ENCODE assay signal across 21 cellular contexts in the genomic region with DNA sequence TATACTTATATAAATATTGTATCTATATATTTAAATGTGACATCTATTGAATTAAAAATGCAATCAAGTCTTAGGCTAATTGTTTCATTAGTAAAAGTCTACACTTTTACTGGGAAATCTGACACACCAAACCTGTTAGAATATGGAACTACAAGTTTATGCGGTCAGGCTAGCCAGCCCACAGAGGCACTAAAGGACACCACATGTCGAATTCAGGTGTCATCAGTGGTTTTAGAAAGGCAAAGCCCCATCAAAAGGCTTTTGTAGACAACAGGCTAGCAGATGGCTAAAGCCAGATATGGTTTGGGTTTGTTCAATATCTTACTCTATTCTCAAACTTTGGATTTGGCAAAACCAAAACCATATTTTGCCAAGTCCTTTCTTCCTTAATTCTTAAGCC.
"Had no signal": no experiment of that assay in that cellular context is flagged by ENCODE, and none has a peak within 500 bp of the region (broad histone marks: within the 10 kb centered on the region; RNA-seq: fewer than 3 reads in every experiment).

No MANE protein-coding gene starts in this region.

- H3K27me3 ChIP-seq: esophagus squamous epithelium, gastrocnemius medialis, heart right ventricle, left lung had no signal

- DNase-seq: cortex of kidney; effector CD8-positive, alpha-beta T cell; effector memory CD8-positive, alpha-beta T cell; endodermal cell; erythroblast; esophagus squamous epithelium; foreskin fibroblast; foreskin melanocyte; gastrocnemius medialis; glutamatergic neuron; head of caudate nucleus; heart right ventricle; hippocampal formation; left cardiac atrium; left lung; left ventricle myocardium superior; lower lobe of right lung; mesendoderm; midbrain; naive thymus-derived CD4-positive, alpha-beta T cell had no signal

- H3K9me3 ChIP-seq: esophagus squamous epithelium, gastrocnemius medialis, heart right ventricle, left lung, lower lobe of right lung had no signal

- H3K4me1 ChIP-seq: esophagus squamous epithelium, gastrocnemius medialis, left lung had no signal

- H3K36me3 ChIP-seq: esophagus squamous epithelium, gastrocnemius medialis, heart right ventricle, left lung, lower lobe of right lung had no signal

- H3K27ac ChIP-seq: epithelial cell of prostate, esophagus squamous epithelium, gastrocnemius medialis, heart right ventricle, left lung, lower lobe of right lung had no signal

- H3K4me3 ChIP-seq: esophagus squamous epithelium, gastrocnemius medialis, heart right ventricle, left lung, lower lobe of right lung had no signal
